ENCODE assay signal across 9 cellular contexts in the genomic region with DNA sequence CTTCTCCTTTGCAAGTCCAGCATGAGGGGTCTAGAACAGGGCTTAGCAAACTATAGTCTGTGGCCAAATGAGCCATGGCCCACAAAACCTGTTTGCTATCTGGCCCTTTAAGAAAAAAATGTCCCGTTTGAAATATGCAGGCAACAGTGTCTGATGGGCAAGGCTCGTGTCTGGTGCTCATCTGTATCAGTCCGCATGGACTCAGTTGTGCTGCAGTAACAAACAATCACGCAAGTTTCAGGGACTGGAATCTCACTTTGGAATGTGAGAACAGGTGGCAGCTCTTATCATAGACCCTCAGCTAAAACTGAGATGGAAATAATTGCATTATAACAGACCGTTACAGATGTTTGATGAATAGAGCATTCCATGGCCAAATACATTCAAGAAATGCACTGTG. TPM values are rescaled to one million over a fixed set of nuclear protein-coding genes. Genes with fewer than 3 reads are reported as not detected.
"Had no signal": no experiment of that assay in that cellular context is flagged by ENCODE, and none has a peak within 500 bp of the region (broad histone marks: within the 10 kb centered on the region; RNA-seq: fewer than 3 reads in every experiment).

No MANE protein-coding gene starts in this region.

- H3K27ac ChIP-seq: HL-60, KMS-11 had no signal

- H3K9ac ChIP-seq: KMS-11 had no signal

- FAIRE-seq: HTR-8/SVneo had no signal

- H3K4me2 ChIP-seq: KMS-11 had no signal

- H3K27ac Mint-ChIP-seq: IgD-negative memory B cell had no signal

- DNase-seq: IMR-90, KBM-7, KG1 had no signal

RNA-seq across cellular contexts. Expression of a gene that starts 19.1 kb away (rescaled TPM):
- total RNA-seq: HT-29, HT1080, IMR-90 had no signal
- polyA plus RNA-seq: IgD-negative memory B cell, IMR-90 had no signal

RNA-seq across cellular contexts. Expression of a gene that starts 24.9 kb away (rescaled TPM):
- total RNA-seq: HT-29, HT1080, IMR-90 had no signal
- polyA plus RNA-seq: IMR-90 had no signal
